In the genomic region with DNA sequence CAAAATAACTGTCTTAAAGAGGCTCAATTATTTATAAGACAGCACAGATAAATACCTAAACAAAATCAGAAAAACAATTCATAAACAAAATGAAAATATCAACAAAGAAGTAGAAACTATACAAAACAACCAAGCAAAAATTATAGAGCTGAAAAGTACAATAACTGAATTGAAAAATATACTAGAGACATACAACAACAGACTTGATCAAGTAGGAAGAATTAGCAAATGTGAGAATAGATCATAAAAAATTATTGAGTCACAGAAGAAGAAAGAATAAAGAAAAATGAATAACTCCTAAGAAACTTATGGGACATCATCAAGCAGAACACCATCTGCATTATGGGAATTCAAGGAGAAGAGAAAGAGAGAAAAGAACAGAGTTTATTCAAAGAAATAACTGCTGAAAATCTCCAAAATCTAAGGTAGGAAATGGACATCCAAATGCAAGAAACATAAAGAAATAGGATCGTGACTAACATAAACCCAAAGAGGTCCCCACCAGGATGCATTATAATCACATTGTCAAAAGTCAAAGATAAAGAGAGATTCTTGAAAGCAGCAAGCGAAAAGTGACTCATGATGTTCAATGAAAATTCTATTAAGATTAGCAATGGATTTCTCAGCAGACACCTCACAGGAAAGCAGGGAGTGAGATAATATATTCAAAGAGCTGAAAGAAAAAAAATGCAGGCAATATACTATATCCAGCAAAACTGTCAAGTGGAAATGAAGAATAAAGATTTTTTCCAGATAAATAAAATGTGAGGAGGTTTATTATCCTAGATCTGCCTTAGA, we compare ENCODE assay signal across 19 cellular contexts.
A peak's percentile ranks its signal among the peaks of the same experiment; 100 is the strongest.
DNase-seq lines count a peak whose midpoint lies in the region; ATAC-seq and TF ChIP-seq lines count a peak whose summit lies in the region.
"Had no signal": no experiment of that assay in that cellular context is flagged by ENCODE, and none has a peak within 500 bp of the region (broad histone marks: within the 10 kb centered on the region; RNA-seq: fewer than 3 reads in every experiment).

No MANE protein-coding gene starts in this region.

- no peaks in the 10 kb centered on the region for H3K27me3 ChIP-seq in RWPE2 (ENCODE audit: insufficient read depth, poor library complexity, severe bottlenecking)
- no peaks in the 10 kb centered on the region for H3K27me3 ChIP-seq in smooth muscle cell (ENCODE audit: low read depth)
- H3K27me3 ChIP-seq: upper lobe of right lung had no signal

- POLR2A ChIA-PET in WTC11 (lab: Charles Lee), result no interaction called here

- no peak for DNase-seq in activated T-cell treated with anti-CD3 and anti-CD28 coated beads, Interleukin-2, amount 50 U/mL, for 72 hours
- DNase-seq in activated T-cell treated with anti-CD3 and anti-CD28 coated beads, Interleukin-2, amount 50 U/mL, for 1 hour, result no peak
- DNase-seq in RWPE2 (ENCODE audit: low spot score) (no peak), fibroblast of mammary gland (ENCODE audit: low read depth) (peak; percentile 65), smooth muscle cell (lab: John Stamatoyannopoulos, UW; ENCODE audit: unreplicated experiment) (no peak), Right ventricle myocardium inferior (ENCODE audit: missing footprints) (no peak), CD1c-positive myeloid dendritic cell (ENCODE audit: extremely low spot score) (no peak), WTC11 (ENCODE audit: low spot score) (no peak)
- DNase-seq: activated CD4-positive, alpha-beta memory T cell treated with anti-CD3 and anti-CD28 coated beads for 36 hours; activated naive CD8-positive, alpha-beta T cell treated with anti-CD3 and anti-CD28 coated beads, Interleukin-2, amount 10 ng/mL, durations not matched to agents 7 days and 5 days; activated T-cell treated with anti-CD3 and anti-CD28 coated beads, Interleukin-2, amount 50 U/mL, for 4 hours; central memory CD4-positive, alpha-beta T cell; effector memory CD8-positive, alpha-beta T cell; GDM1; NCI-H2029; stimulated activated naive CD4-positive, alpha-beta T cell treated with Interleukin-2 at 50 U/mL for 16 hours; upper lobe of right lung had no signal

- intact Hi-C loops in Right ventricle myocardium inferior (cut with DNase I), result no loop called here

- H3K4me1 ChIP-seq in RWPE2 (ENCODE audit: insufficient read depth, poor library complexity, severe bottlenecking) (peaks cover 18% of the 10 kb centered on the region), smooth muscle cell (ENCODE audit: low read depth) (no peaks in the 10 kb centered on the region)
- H3K4me1 ChIP-seq: upper lobe of right lung had no signal

- peak overlapping the region; percentile 82 for H3K27ac Mint-ChIP-seq in activated T-cell treated with anti-CD3 and anti-CD28 coated beads, Interleukin-2, amount 50 U/mL, for 72 hours
- no peak overlapping the region for H3K27ac Mint-ChIP-seq in WTC11
- H3K27ac Mint-ChIP-seq: activated CD4-positive, alpha-beta memory T cell treated with anti-CD3 and anti-CD28 coated beads for 36 hours; activated naive CD8-positive, alpha-beta T cell treated with anti-CD3 and anti-CD28 coated beads, Interleukin-2, amount 10 ng/mL, durations not matched to agents 7 days and 5 days; effector memory CD8-positive, alpha-beta T cell; progenitor cell of endocrine pancreas had no signal

- peak overlapping the region; percentile 21 for H3K9ac ChIP-seq in smooth muscle cell (ENCODE audit: low read depth)

- peaks cover 18 to 21% of the 10 kb centered on the region in 2 donors for H3K36me3 Mint-ChIP-seq in activated T-cell treated with anti-CD3 and anti-CD28 coated beads, Interleukin-2, amount 50 U/mL, for 72 hours (ENCODE audit: insufficient read depth in 2 of 2)
- H3K36me3 Mint-ChIP-seq in WTC11, result peaks cover 29% of the 10 kb centered on the region
- H3K36me3 Mint-ChIP-seq: activated naive CD8-positive, alpha-beta T cell treated with anti-CD3 and anti-CD28 coated beads, Interleukin-2, amount 10 ng/mL, durations not matched to agents 7 days and 5 days had no signal

- no peaks in the 10 kb centered on the region for H4K20me1 ChIP-seq in smooth muscle cell (ENCODE audit: low read depth)

- CTCF ChIA-PET in WTC11 (lab: Charles Lee), result interaction anchor here (0.6 to 1.9 kb wide), 4 partner anchors 11 to 712 kb away, joined by 3 to 7 read pairs (median 3); no protein-coding TSS in a partner anchor

- 75% methylated on average over 2 of the region's 2 CpGs for WGBS in smooth muscle cell (ENCODE audit: low lambda C conversion rate)

- no peak overlapping the region for H3K4me3 ChIP-seq in RWPE2 (ENCODE audit: severe bottlenecking)
- no peak overlapping the region for H3K4me3 ChIP-seq in fibroblast of mammary gland (ENCODE audit: control insufficient read depth, low read depth, low read length)
- H3K4me3 ChIP-seq in smooth muscle cell, result no peak overlapping the region
- H3K4me3 ChIP-seq: upper lobe of right lung had no signal

- TF ChIP-seq CTCF in RWPE2 (IDR thresholded peaks at IDR 0.05; ENCODE audit: poor library complexity, severe bottlenecking) (no peak), fibroblast of mammary gland (conservative IDR thresholded peaks at IDR 0.05; ENCODE audit: control insufficient read depth, insufficient read depth, low read depth, low read length) (no peak), smooth muscle cell (IDR thresholded peaks at IDR 0.05; ENCODE audit: borderline replicate concordance, insufficient read depth, poor library complexity, severe bottlenecking) (no peak), WTC11 (IDR thresholded peaks at IDR 0.05) (no peak)

- H3K4me3 Mint-ChIP-seq in activated T-cell treated with anti-CD3 and anti-CD28 coated beads, Interleukin-2, amount 50 U/mL, for 72 hours, result no peak overlapping the region
- H3K4me3 Mint-ChIP-seq in WTC11, result no peak overlapping the region
- H3K4me3 Mint-ChIP-seq: activated CD4-positive, alpha-beta memory T cell treated with anti-CD3 and anti-CD28 coated beads for 36 hours; activated naive CD8-positive, alpha-beta T cell treated with anti-CD3 and anti-CD28 coated beads, Interleukin-2, amount 10 ng/mL, durations not matched to agents 7 days and 5 days; activated T-cell treated with anti-CD3 and anti-CD28 coated beads, Interleukin-2, amount 50 U/mL, for 4 hours; effector memory CD8-positive, alpha-beta T cell had no signal

- peaks cover 16 to 21% of the 10 kb centered on the region in 2 donors for H3K9me3 Mint-ChIP-seq in activated T-cell treated with anti-CD3 and anti-CD28 coated beads, Interleukin-2, amount 50 U/mL, for 72 hours
- H3K9me3 Mint-ChIP-seq in WTC11, result peaks cover 52% of the 10 kb centered on the region

- H2AFZ ChIP-seq in smooth muscle cell (ENCODE audit: low read depth), result no peak overlapping the region

- H3K27me3 Mint-ChIP-seq in activated T-cell treated with anti-CD3 and anti-CD28 coated beads, Interleukin-2, amount 50 U/mL, for 72 hours (ENCODE audit: low read depth), result peaks cover 12% of the 10 kb centered on the region
- H3K27me3 Mint-ChIP-seq in WTC11 (ENCODE audit: low read depth), result no peaks in the 10 kb centered on the region
- H3K27me3 Mint-ChIP-seq: activated CD4-positive, alpha-beta memory T cell treated with anti-CD3 and anti-CD28 coated beads for 36 hours; progenitor cell of endocrine pancreas had no signal

- peaks cover 23% of the 10 kb centered on the region for H3K4me1 Mint-ChIP-seq in activated T-cell treated with anti-CD3 and anti-CD28 coated beads, Interleukin-2, amount 50 U/mL, for 72 hours (ENCODE audit: low read depth)
- peaks cover 8% of the 10 kb centered on the region; the same call in 1 of the 2 replicates for H3K4me1 Mint-ChIP-seq in WTC11
- H3K4me1 Mint-ChIP-seq: activated naive CD8-positive, alpha-beta T cell treated with anti-CD3 and anti-CD28 coated beads, Interleukin-2, amount 10 ng/mL, durations not matched to agents 7 days and 5 days had no signal

- no peak overlapping the region for H3K4me2 ChIP-seq in smooth muscle cell

- H3K36me3 ChIP-seq in RWPE2 (ENCODE audit: low read depth), result no peaks in the 10 kb centered on the region
- H3K36me3 ChIP-seq in smooth muscle cell (ENCODE audit: low read depth), result no peaks in the 10 kb centered on the region
- H3K36me3 ChIP-seq: upper lobe of right lung had no signal

- peak overlapping the region; percentile 80 for H3K27ac ChIP-seq in RWPE2 (ENCODE audit: poor library complexity, severe bottlenecking)
- peak overlapping the region; percentile 97 for H3K27ac ChIP-seq in smooth muscle cell (ENCODE audit: low read depth)
- H3K27ac ChIP-seq: upper lobe of right lung had no signal

- ATAC-seq in activated T-cell treated with anti-CD3 and anti-CD28 coated beads, Interleukin-2, amount 50 U/mL, for 72 hours (replicated peaks in 1 of 2), result no peak
- no peak for ATAC-seq in RWPE2 (ENCODE audit: low read depth)
- no peak for ATAC-seq in Right ventricle myocardium inferior
- ATAC-seq in WTC11, result no peak
- ATAC-seq: activated T-cell treated with anti-CD3 and anti-CD28 coated beads, Interleukin-2, amount 50 U/mL, for 4 hours; effector memory CD8-positive, alpha-beta T cell; HepG2; upper lobe of right lung had no signal

- no peaks in the 10 kb centered on the region for H3K79me2 ChIP-seq in smooth muscle cell (ENCODE audit: low read depth)

- H3K9me3 ChIP-seq in RWPE2 (ENCODE audit: severe bottlenecking), result peaks cover 7% of the 10 kb centered on the region
- peaks cover 4% of the 10 kb centered on the region for H3K9me3 ChIP-seq in smooth muscle cell (replicated peaks; ENCODE audit: low read depth)

- no peaks in the 10 kb centered on the region for H3F3A ChIP-seq in smooth muscle cell (ENCODE audit: low read depth)

TF ChIP-seq in WTC11, 78 proteins besides CTCF, POLR2A, EP300 and RAD21 (continues in another document):
- TF ChIP-seq, protein P1, sequence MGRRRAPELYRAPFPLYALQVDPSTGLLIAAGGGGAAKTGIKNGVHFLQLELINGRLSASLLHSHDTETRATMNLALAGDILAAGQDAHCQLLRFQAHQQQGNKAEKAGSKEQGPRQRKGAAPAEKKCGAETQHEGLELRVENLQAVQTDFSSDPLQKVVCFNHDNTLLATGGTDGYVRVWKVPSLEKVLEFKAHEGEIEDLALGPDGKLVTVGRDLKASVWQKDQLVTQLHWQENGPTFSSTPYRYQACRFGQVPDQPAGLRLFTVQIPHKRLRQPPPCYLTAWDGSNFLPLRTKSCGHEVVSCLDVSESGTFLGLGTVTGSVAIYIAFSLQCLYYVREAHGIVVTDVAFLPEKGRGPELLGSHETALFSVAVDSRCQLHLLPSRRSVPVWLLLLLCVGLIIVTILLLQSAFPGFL (CRISPR knock-in tag; IDR thresholded peaks at IDR 0.05; ENCODE audit: borderline replicate concordance), result no peak
- TF ChIP-seq ZNF232 (CRISPR knock-in tag; IDR thresholded peaks at IDR 0.05), result no peak
- no peak for TF ChIP-seq OVOL2 (CRISPR knock-in tag; IDR thresholded peaks at IDR 0.05; ENCODE audit: borderline replicate concordance)
- TF ChIP-seq ZNF317 (CRISPR knock-in tag; IDR thresholded peaks at IDR 0.05; ENCODE audit: borderline replicate concordance, low read depth), result no peak
- TF ChIP-seq EMX1 (CRISPR knock-in tag; IDR thresholded peaks at IDR 0.05), result no peak
